23 cellular contexts compared by ENCODE assay signal in the genomic region with DNA sequence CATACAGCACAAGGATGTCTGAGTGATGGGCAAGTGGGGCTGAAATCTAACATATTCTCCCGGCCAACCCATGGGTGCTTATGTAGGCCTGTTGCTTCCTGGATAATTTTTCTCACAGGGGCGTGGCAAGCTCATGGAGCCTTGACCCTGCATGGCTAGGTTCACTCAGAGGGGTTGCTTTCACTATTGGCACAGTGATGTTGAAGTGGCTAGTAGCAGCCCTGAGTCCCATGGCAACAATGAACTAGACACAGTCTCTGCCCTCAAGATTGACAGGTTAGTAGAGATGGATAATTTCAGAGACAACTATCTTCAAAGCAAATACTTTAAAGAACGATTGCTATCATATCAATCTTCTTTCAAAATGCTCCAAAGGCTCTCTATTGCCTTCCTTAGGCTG. TPM values are rescaled to one million over a fixed set of nuclear protein-coding genes. Genes with fewer than 3 reads are reported as not detected.
"Had no signal": no experiment of that assay in that cellular context is flagged by ENCODE, and none has a peak within 500 bp of the region (broad histone marks: within the 10 kb centered on the region; RNA-seq: fewer than 3 reads in every experiment).

No MANE protein-coding gene starts in this region.

- DNase-seq: activated CD4-positive, alpha-beta memory T cell treated with anti-CD3 and anti-CD28 coated beads for 36 hours; activated naive CD8-positive, alpha-beta T cell treated with anti-CD3 and anti-CD28 coated beads for 36 hours; activated T-cell treated with anti-CD3 and anti-CD28 coated beads for 4 hours; amygdala; dermis blood vessel endothelial cell; effector memory CD4-positive, alpha-beta T cell; heart right ventricle; left ventricle myocardium inferior; mesenchymal stem cell; naive thymus-derived CD4-positive, alpha-beta T cell; psoas muscle; right cardiac atrium; stimulated activated CD4-positive, alpha-beta T cell treated with anti-CD3 and anti-CD28 coated beads, Interleukin-2, amount 100 ng/mL, for 48 hours; upper lobe of left lung; WERI-Rb-1 had no signal

- H3K4me3 Mint-ChIP-seq: activated CD4-positive, alpha-beta memory T cell treated with anti-CD3 and anti-CD28 coated beads for 36 hours; activated naive CD8-positive, alpha-beta T cell treated with anti-CD3 and anti-CD28 coated beads for 36 hours; activated T-helper 1 cell treated with anti-CD3 and anti-CD28 coated beads, Interleukin-12 subunit alpha, Interleukin-12 subunit beta, Interleukin-2, Interleukin-4 antibody, amounts not matched to agents 30 ng/mL and 10 ng/mL and 1 ng/mL, durations not matched to agents 14 hours and 24 hours and 36 hours; naive thymus-derived CD4-positive, alpha-beta T cell had no signal

- FAIRE-seq: endothelial cell of umbilical vein had no signal

- H3K27ac Mint-ChIP-seq: activated CD4-positive, alpha-beta memory T cell treated with anti-CD3 and anti-CD28 coated beads for 36 hours; activated naive CD8-positive, alpha-beta T cell treated with anti-CD3 and anti-CD28 coated beads for 36 hours; activated T-helper 1 cell treated with anti-CD3 and anti-CD28 coated beads, Interleukin-12 subunit alpha, Interleukin-12 subunit beta, Interleukin-2, Interleukin-4 antibody, amounts not matched to agents 30 ng/mL and 10 ng/mL and 1 ng/mL, durations not matched to agents 14 hours and 24 hours and 36 hours; naive thymus-derived CD4-positive, alpha-beta T cell had no signal

- H3K27ac ChIP-seq: esophagus muscularis mucosa, heart right ventricle, left ventricle myocardium inferior, psoas muscle, thoracic aorta, upper lobe of left lung, WERI-Rb-1 had no signal

- H3K9me3 Mint-ChIP-seq: activated CD4-positive, alpha-beta memory T cell treated with anti-CD3 and anti-CD28 coated beads for 36 hours; activated naive CD8-positive, alpha-beta T cell treated with anti-CD3 and anti-CD28 coated beads for 36 hours; activated T-helper 1 cell treated with anti-CD3 and anti-CD28 coated beads, Interleukin-12 subunit alpha, Interleukin-12 subunit beta, Interleukin-2, Interleukin-4 antibody, amounts not matched to agents 30 ng/mL and 10 ng/mL and 1 ng/mL, durations not matched to agents 14 hours and 24 hours and 36 hours; naive thymus-derived CD4-positive, alpha-beta T cell had no signal

- ATAC-seq: naive thymus-derived CD4-positive, alpha-beta T cell; psoas muscle; right cardiac atrium had no signal

- H3K4me3 ChIP-seq: esophagus muscularis mucosa, heart right ventricle, left ventricle myocardium inferior, psoas muscle, thoracic aorta, upper lobe of left lung had no signal

- H3K27me3 Mint-ChIP-seq: activated CD4-positive, alpha-beta memory T cell treated with anti-CD3 and anti-CD28 coated beads for 36 hours; activated naive CD8-positive, alpha-beta T cell treated with anti-CD3 and anti-CD28 coated beads for 36 hours had no signal

- H3K4me1 ChIP-seq: esophagus muscularis mucosa, heart right ventricle, left ventricle myocardium inferior, psoas muscle, upper lobe of left lung had no signal

- H3K4me1 Mint-ChIP-seq: activated naive CD8-positive, alpha-beta T cell treated with anti-CD3 and anti-CD28 coated beads for 36 hours; naive thymus-derived CD4-positive, alpha-beta T cell had no signal

- H3K36me3 ChIP-seq: esophagus muscularis mucosa, heart right ventricle, left ventricle myocardium inferior, thoracic aorta, upper lobe of left lung, WERI-Rb-1 had no signal

- H3K27me3 ChIP-seq: esophagus muscularis mucosa, heart right ventricle, upper lobe of left lung had no signal

- H3K36me3 Mint-ChIP-seq: activated CD4-positive, alpha-beta memory T cell treated with anti-CD3 and anti-CD28 coated beads for 36 hours; activated naive CD8-positive, alpha-beta T cell treated with anti-CD3 and anti-CD28 coated beads for 36 hours; naive thymus-derived CD4-positive, alpha-beta T cell had no signal

- H3K9me3 ChIP-seq: esophagus muscularis mucosa, heart right ventricle, left ventricle myocardium inferior, psoas muscle, thoracic aorta, upper lobe of left lung had no signal

RNA-seq across cellular contexts. Expression of a gene that starts 6.5 kb away (rescaled TPM):
- total RNA-seq: activated CD4-positive, alpha-beta memory T cell treated with anti-CD3 and anti-CD28 coated beads for 36 hours; activated T-helper 1 cell treated with anti-CD3 and anti-CD28 coated beads, Interleukin-12 subunit alpha, Interleukin-12 subunit beta, Interleukin-2, Interleukin-4 antibody, amounts not matched to agents 30 ng/mL and 10 ng/mL and 1 ng/mL, durations not matched to agents 14 hours and 24 hours and 36 hours; cardiac septum; endothelial cell of umbilical vein; left ventricle myocardium inferior; mucosa of gallbladder; osteocyte; psoas muscle; skeletal muscle tissue; thoracic aorta had no signal
- polyA plus RNA-seq: endothelial cell of umbilical vein; heart right ventricle; naive thymus-derived CD4-positive, alpha-beta T cell; right cardiac atrium had no signal
